8 cellular contexts compared by ENCODE assay signal in genomic region chr18:77055429-77056310, GRCh38.
DNase-seq lines count a peak whose midpoint lies in the region; ATAC-seq and TF ChIP-seq lines count a peak whose summit lies in the region.

No MANE protein-coding gene starts in this region.

- H3K27me3 Mint-ChIP-seq in HFFc6 (ENCODE audit: insufficient read depth), result peaks cover 5% of the 10 kb centered on the region

- H3K27me3 ChIP-seq in AG04450 (ENCODE audit: control insufficient read depth, insufficient read depth, low read length), result no peaks in the 10 kb centered on the region
- no peaks in the 10 kb centered on the region for H3K27me3 ChIP-seq in HL-60 (ENCODE audit: insufficient read depth, poor library complexity, severe bottlenecking)
- no peaks in the 10 kb centered on the region for H3K27me3 ChIP-seq in body of pancreas
- H3K27me3 ChIP-seq in muscle layer of colon (ENCODE audit: control insufficient read depth in 1 of 2, insufficient read depth in 2 of 2, low read length in 2 of 2), result no peaks in the 10 kb centered on the region

- no peaks in the 10 kb centered on the region for H3K36me3 ChIP-seq in body of pancreas (replicated peaks in 1 of 2; ENCODE audit: insufficient read depth in 1 of 2, low read depth in 2 of 2)
- no peaks in the 10 kb centered on the region for H3K36me3 ChIP-seq in muscle layer of colon (ENCODE audit: insufficient read depth, low read length)

- H3K4me1 ChIP-seq in body of pancreas (peaks cover 36% of the 10 kb centered on the region), muscle layer of colon (ENCODE audit: insufficient read depth, low read length) (peaks cover 36% of the 10 kb centered on the region)

- POLR2A ChIA-PET in AG04450 (lab: Yijun Ruan, JAX), result interaction anchor here (0.9 kb wide), 1 partner anchor 12 kb away, joined by 3 read pairs; no protein-coding TSS in a partner anchor

- no peaks in the 10 kb centered on the region for H3K9me3 Mint-ChIP-seq in HFFc6

- TF ChIP-seq POLR2A in body of pancreas (IDR thresholded peaks at IDR 0.05), result no peak

- CTCF ChIA-PET in AG04450 (lab: Charles Lee), result interaction anchor here (0.6 to 2.6 kb wide), 17 partner anchors 8 to 253 kb away, joined by 3 to 19 read pairs (median 4); no protein-coding TSS in a partner anchor

- intact Hi-C loops in body of pancreas (cut with DNase I), result no loop called here

- DNase-seq in AG04450 (ENCODE audit: low read depth, low spot score) (no peak), HL-60 (ENCODE audit: low read depth in 1 of 2, low spot score in 1 of 2) (peak in 1 of 2 experiments; percentile 80), body of pancreas (no peak), HFFc6 (no peak), SIG-M5 treated with dmso at 0.1 percent for 504 hours (lab: John Stamatoyannopoulos, UW; ENCODE audit: unreplicated experiment) (no peak)

- H3K9ac ChIP-seq in muscle layer of colon (ENCODE audit: low read length), result no peak overlapping the region

- H3K4me3 ChIP-seq in AG04450 (ENCODE audit: low read depth, low read length), result no peak overlapping the region
- no peak overlapping the region for H3K4me3 ChIP-seq in HL-60 (replicated peaks; ENCODE audit: insufficient read depth, low read length)
- H3K4me3 ChIP-seq in body of pancreas, result no peak overlapping the region
- H3K4me3 ChIP-seq in muscle layer of colon (ENCODE audit: low read depth in 1 of 2, low read length in 2 of 2), result no peak overlapping the region

- peak overlapping the region; percentile 70 for H3K27ac ChIP-seq in AG04450 (ENCODE audit: low read depth, low read length)
- peak overlapping the region; percentile 93 for H3K27ac ChIP-seq in HL-60 (replicated peaks)
- peak overlapping the region in 3 of 4 donors; percentile 40 to 79 (median 79) for H3K27ac ChIP-seq in body of pancreas
- H3K27ac ChIP-seq in muscle layer of colon (ENCODE audit: low read depth, low read length), result peak overlapping the region; percentile 47

- H3K4me1 Mint-ChIP-seq in HFFc6 (ENCODE audit: low read depth), result peaks cover 16% of the 10 kb centered on the region; the same call in 1 of the 2 replicates

- H3K27ac Mint-ChIP-seq in HFFc6, result no peak overlapping the region

- ATAC-seq in body of pancreas (no peak), GM21529 (IDR thresholded peaks at IDR 0.05; ENCODE audit: unreplicated experiment) (no peak), HG02973 (IDR thresholded peaks at IDR 0.05; ENCODE audit: unreplicated experiment) (no peak)

- WGBS in body of pancreas, 2 donors, result 73 to 79% methylated on average over 11 to 16 of the region's 16 CpGs

- H3K4me3 Mint-ChIP-seq in HFFc6, result no peak overlapping the region

- TF ChIP-seq CTCF in AG04450 (IDR thresholded peaks at IDR 0.05; ENCODE audit: low read depth, low read length), result no peak
- TF ChIP-seq CTCF in HL-60 (IDR thresholded peaks at IDR 0.05; ENCODE audit: insufficient read depth, low read length), result no peak
- TF ChIP-seq CTCF in body of pancreas (IDR thresholded peaks at IDR 0.05), result no peak
- no peak for TF ChIP-seq CTCF in HFFc6 (IDR thresholded peaks at IDR 0.05)

- H3K36me3 Mint-ChIP-seq in HFFc6 (ENCODE audit: low read depth), result no peaks in the 10 kb centered on the region

- H3K9me3 ChIP-seq in AG04450 (ENCODE audit: control insufficient read depth, insufficient read depth, low read length), result peaks cover 3% of the 10 kb centered on the region; the same call in 1 of the 2 replicates
- no peaks in the 10 kb centered on the region for H3K9me3 ChIP-seq in body of pancreas
- no peaks in the 10 kb centered on the region for H3K9me3 ChIP-seq in muscle layer of colon (ENCODE audit: low read length)
